Comparison of ENCODE assay signal across 1 cellular context in the genomic region with DNA sequence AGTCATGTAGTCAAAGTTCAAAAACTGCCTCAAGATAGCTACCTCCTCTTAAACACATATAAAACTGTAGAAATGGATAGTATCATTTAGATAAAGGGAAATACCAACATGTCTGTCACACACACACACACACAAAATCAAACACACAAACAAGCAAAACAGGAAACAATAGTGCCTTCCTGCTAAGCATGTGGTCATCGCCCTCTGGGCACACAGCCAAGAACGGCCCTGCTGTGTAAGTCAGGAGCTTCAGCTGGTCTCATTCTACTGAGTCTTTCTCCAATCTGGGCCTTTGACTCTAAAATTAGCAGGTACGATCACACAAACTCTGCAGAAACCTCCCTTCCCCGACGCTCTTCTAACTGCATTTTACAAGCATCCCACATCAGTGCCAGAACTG.
TF ChIP-seq lines count a peak whose summit lies in the region.

No MANE protein-coding gene starts in this region.

TF ChIP-seq in GM12878, 131 proteins besides CTCF, POLR2A, EP300 and RAD21 (continued from another document):
- TF ChIP-seq MLLT1 (IDR thresholded peaks at IDR 0.05): no peak
- no peak for TF ChIP-seq ZNF24 (IDR thresholded peaks at IDR 0.05)
- no peak for TF ChIP-seq CHD2 (IDR thresholded peaks at IDR 0.05; ENCODE audit: borderline replicate concordance, low read depth, low read length)
- TF ChIP-seq NR2C1 (IDR thresholded peaks at IDR 0.05): no peak
- TF ChIP-seq SMARCA5 (IDR thresholded peaks at IDR 0.05): no peak
- TF ChIP-seq JUND (IDR thresholded peaks at IDR 0.05; ENCODE audit: low read depth, low read length): no peak
- TF ChIP-seq, protein P1, sequence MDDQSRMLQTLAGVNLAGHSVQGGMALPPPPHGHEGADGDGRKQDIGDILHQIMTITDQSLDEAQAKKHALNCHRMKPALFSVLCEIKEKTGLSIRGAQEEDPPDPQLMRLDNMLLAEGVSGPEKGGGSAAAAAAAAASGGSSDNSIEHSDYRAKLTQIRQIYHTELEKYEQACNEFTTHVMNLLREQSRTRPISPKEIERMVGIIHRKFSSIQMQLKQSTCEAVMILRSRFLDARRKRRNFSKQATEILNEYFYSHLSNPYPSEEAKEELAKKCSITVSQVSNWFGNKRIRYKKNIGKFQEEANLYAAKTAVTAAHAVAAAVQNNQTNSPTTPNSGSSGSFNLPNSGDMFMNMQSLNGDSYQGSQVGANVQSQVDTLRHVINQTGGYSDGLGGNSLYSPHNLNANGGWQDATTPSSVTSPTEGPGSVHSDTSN (IDR thresholded peaks at IDR 0.05; ENCODE audit: insufficient replicate concordance, low read depth, low read length): no peak
- no peak for TF ChIP-seq CHD4 (IDR thresholded peaks at IDR 0.05)
- TF ChIP-seq CBX5 (IDR thresholded peaks at IDR 0.05; ENCODE audit: low read depth): no peak
- TF ChIP-seq, protein P2, sequence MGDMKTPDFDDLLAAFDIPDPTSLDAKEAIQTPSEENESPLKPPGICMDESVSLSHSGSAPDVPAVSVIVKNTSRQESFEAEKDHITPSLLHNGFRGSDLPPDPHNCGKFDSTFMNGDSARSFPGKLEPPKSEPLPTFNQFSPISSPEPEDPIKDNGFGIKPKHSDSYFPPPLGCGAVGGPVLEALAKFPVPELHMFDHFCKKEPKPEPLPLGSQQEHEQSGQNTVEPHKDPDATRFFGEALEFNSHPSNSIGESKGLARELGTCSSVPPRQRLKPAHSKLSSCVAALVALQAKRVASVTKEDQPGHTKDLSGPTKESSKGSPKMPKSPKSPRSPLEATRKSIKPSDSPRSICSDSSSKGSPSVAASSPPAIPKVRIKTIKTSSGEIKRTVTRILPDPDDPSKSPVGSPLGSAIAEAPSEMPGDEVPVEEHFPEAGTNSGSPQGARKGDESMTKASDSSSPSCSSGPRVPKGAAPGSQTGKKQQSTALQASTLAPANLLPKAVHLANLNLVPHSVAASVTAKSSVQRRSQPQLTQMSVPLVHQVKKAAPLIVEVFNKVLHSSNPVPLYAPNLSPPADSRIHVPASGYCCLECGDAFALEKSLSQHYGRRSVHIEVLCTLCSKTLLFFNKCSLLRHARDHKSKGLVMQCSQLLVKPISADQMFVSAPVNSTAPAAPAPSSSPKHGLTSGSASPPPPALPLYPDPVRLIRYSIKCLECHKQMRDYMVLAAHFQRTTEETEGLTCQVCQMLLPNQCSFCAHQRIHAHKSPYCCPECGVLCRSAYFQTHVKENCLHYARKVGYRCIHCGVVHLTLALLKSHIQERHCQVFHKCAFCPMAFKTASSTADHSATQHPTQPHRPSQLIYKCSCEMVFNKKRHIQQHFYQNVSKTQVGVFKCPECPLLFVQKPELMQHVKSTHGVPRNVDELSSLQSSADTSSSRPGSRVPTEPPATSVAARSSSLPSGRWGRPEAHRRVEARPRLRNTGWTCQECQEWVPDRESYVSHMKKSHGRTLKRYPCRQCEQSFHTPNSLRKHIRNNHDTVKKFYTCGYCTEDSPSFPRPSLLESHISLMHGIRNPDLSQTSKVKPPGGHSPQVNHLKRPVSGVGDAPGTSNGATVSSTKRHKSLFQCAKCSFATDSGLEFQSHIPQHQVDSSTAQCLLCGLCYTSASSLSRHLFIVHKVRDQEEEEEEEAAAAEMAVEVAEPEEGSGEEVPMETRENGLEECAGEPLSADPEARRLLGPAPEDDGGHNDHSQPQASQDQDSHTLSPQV (IDR thresholded peaks at IDR 0.05): no peak
- TF ChIP-seq RFX5 (IDR thresholded peaks at IDR 0.05; ENCODE audit: low read depth, low read length): no peak
- TF ChIP-seq LARP7 (IDR thresholded peaks at IDR 0.05): no peak
- no peak for TF ChIP-seq RAD51 (IDR thresholded peaks at IDR 0.05)
- TF ChIP-seq EZH2 (IDR thresholded peaks at IDR 0.05; ENCODE audit: borderline replicate concordance, control insufficient read depth, low read depth, low read length): no peak
